8 cellular contexts compared by ENCODE assay signal in genomic region chr11:34654491-34655334, GRCh38. TPM values are rescaled to one million over a fixed set of nuclear protein-coding genes. Genes with fewer than 3 reads are reported as not detected.
DNase-seq lines count a peak whose midpoint lies in the region; ATAC-seq, FAIRE-seq and TF ChIP-seq lines count a peak whose summit lies in the region.

No MANE protein-coding gene starts in this region.

- peak; percentile 84 for ATAC-seq in left lobe of liver
- no peak for ATAC-seq in GM19452 (IDR thresholded peaks at IDR 0.05; ENCODE audit: unreplicated experiment)
- ATAC-seq in GM21447 (IDR thresholded peaks at IDR 0.05; ENCODE audit: unreplicated experiment), result no peak

- no peak overlapping the region for H3K4me3 ChIP-seq in A673 (ENCODE audit: low read depth, low read length, poor library complexity, severe bottlenecking)
- peak overlapping the region; percentile 14 for H3K4me3 ChIP-seq in adipocyte (ENCODE audit: low read length)

- FAIRE-seq in GM12891 (lab: Jason Lieb, UNC), result no peak

- DNase-seq in A673 (ENCODE audit: low spot score) (peak; percentile 92), KBM-7 (peak; percentile 15), adipocyte (ENCODE audit: low read depth) (peak; percentile 87), left lobe of liver (ENCODE audit: low spot score) (peak; percentile 95), GM12891 (ENCODE audit: insufficient read length, low spot score) (no peak), GM19240 (ENCODE audit: insufficient read length, low spot score) (no peak)

- CTCF ChIA-PET in A673 (lab: Charles Lee), result interaction anchor here (0.6 kb wide), 1 partner anchor 12 kb away, joined by 3 read pairs; no protein-coding TSS in a partner anchor

- H3K36me3 ChIP-seq in A673 (ENCODE audit: insufficient read depth, low read length, poor library complexity, severe bottlenecking) (no peaks in the 10 kb centered on the region), adipocyte (ENCODE audit: control insufficient read depth, insufficient read depth, low read length, severe bottlenecking) (no peaks in the 10 kb centered on the region)

- H3K27me3 ChIP-seq in A673 (replicated peaks; ENCODE audit: insufficient read depth, low read depth, low read length, poor library complexity) (peaks cover 2% of the 10 kb centered on the region), adipocyte (replicated peaks; ENCODE audit: control insufficient read depth, insufficient read depth, low read length) (no peaks in the 10 kb centered on the region)

- TF ChIP-seq CTCF in A673 (conservative IDR thresholded peaks at IDR 0.05; ENCODE audit: low read depth, low read length), result no peak

- intact Hi-C loops in A673 (cut with micrococcal nuclease; ENCODE audit: unreplicated experiment), result no loop called here

- H3K9ac ChIP-seq in adipocyte (ENCODE audit: low read length), result peak overlapping the region; percentile 34

- in situ Hi-C loops in KBM-7 (cut with MboI; ENCODE audit: low pct_unique_long_range_greater_than_20kb, low sequenced_read_pairs), result no loop called here

- H3K4me1 ChIP-seq in A673 (ENCODE audit: insufficient read depth, low read length, poor library complexity, severe bottlenecking), result peaks cover 25% of the 10 kb centered on the region
- H3K4me1 ChIP-seq in adipocyte (ENCODE audit: control insufficient read depth, insufficient read depth, low read length), result peaks cover 42% of the 10 kb centered on the region

- H3K9me3 ChIP-seq in A673 (ENCODE audit: low read depth, low read length, poor library complexity, severe bottlenecking) (no peaks in the 10 kb centered on the region), adipocyte (ENCODE audit: control insufficient read depth, low read length) (no peaks in the 10 kb centered on the region)

- no TSS peak for BruUV-seq in A673 (replicated peaks; lab: Mats Ljungman, UMichigan)

- POLR2A ChIA-PET in A673 (lab: Charles Lee; ENCODE audit: low non-redundant PET), result no interaction called here

- no peak for TF ChIP-seq POLR2A in GM12891 (IDR thresholded peaks at IDR 0.05; ENCODE audit: low read depth, low read length)

- H3K27ac ChIP-seq in A673 (ENCODE audit: low read depth, low read length, poor library complexity, severe bottlenecking), result peak overlapping the region; percentile 10

TF ChIP-seq in GM12891, 5 proteins besides CTCF, POLR2A, EP300 and RAD21:
- TF ChIP-seq PAX5 (IDR thresholded peaks at IDR 0.05; ENCODE audit: insufficient read depth, low read length, severe bottlenecking) (no peak), POLR2AphosphoS5 (IDR thresholded peaks at IDR 0.05; ENCODE audit: low read depth, low read length) (no peak), SPI1 (IDR thresholded peaks at IDR 0.05; ENCODE audit: low read depth, low read length) (no peak), POU2F2 (IDR thresholded peaks at IDR 0.05; ENCODE audit: low read depth, low read length) (no peak), TAF1 (IDR thresholded peaks at IDR 0.05; ENCODE audit: low read depth, low read length) (no peak)

RNA-seq across cellular contexts. Expression of gene EHF, which starts 33.8 kb away (rescaled TPM):
- total RNA-seq in A673 (2021) (not detected in 2 replicates), left lobe of liver (2.8 TPM)
- polyA plus RNA-seq in GM12891 (2012; ENCODE audit: low read depth, missing spikeins), result 0.05 TPM

Comparison
In these comparisons a context has a peak if more than half of its experiments do, and no peak if none do; other contexts are left out.
1. DNase-seq: peak in A673 (single experiment), KBM-7 (single experiment), adipocyte (single experiment) and left lobe of liver (single experiment); none in GM12891 (single experiment) and GM19240 (single experiment).